Comparison of ENCODE assay signal across 8 cellular contexts in genomic region chr17:37609170-37610040, GRCh38. TPM values are rescaled to one million over a fixed set of nuclear protein-coding genes. Genes with fewer than 3 reads are reported as not detected.
A peak's percentile ranks its signal among the peaks of the same experiment; 100 is the strongest.
DNase-seq lines count a peak whose midpoint lies in the region; ATAC-seq and TF ChIP-seq lines count a peak whose summit lies in the region.

A gene with protein sequence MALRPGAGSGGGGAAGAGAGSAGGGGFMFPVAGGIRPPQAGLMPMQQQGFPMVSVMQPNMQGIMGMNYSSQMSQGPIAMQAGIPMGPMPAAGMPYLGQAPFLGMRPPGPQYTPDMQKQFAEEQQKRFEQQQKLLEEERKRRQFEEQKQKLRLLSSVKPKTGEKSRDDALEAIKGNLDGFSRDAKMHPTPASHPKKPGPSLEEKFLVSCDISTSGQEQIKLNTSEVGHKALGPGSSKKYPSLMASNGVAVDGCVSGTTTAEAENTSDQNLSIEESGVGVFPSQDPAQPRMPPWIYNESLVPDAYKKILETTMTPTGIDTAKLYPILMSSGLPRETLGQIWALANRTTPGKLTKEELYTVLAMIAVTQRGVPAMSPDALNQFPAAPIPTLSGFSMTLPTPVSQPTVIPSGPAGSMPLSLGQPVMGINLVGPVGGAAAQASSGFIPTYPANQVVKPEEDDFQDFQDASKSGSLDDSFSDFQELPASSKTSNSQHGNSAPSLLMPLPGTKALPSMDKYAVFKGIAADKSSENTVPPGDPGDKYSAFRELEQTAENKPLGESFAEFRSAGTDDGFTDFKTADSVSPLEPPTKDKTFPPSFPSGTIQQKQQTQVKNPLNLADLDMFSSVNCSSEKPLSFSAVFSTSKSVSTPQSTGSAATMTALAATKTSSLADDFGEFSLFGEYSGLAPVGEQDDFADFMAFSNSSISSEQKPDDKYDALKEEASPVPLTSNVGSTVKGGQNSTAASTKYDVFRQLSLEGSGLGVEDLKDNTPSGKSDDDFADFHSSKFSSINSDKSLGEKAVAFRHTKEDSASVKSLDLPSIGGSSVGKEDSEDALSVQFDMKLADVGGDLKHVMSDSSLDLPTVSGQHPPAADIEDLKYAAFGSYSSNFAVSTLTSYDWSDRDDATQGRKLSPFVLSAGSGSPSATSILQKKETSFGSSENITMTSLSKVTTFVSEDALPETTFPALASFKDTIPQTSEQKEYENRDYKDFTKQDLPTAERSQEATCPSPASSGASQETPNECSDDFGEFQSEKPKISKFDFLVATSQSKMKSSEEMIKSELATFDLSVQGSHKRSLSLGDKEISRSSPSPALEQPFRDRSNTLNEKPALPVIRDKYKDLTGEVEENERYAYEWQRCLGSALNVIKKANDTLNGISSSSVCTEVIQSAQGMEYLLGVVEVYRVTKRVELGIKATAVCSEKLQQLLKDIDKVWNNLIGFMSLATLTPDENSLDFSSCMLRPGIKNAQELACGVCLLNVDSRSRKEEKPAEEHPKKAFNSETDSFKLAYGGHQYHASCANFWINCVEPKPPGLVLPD (N-terminal part only) (minus strand): TSS chr17:37609418. CDS start chr17:37609355, 63 bp downstream.

- peak; percentile 69 for TF ChIP-seq CTCF in CD4-positive, alpha-beta T cell (IDR thresholded peaks at IDR 0.05)
- peak; percentile 50 for TF ChIP-seq CTCF in lower lobe of right lung (IDR thresholded peaks at IDR 0.05)

- DNase-seq in CD4-positive, alpha-beta T cell = peak; percentile 86 to 98 (median 92)
- DNase-seq in HK-2 (ENCODE audit: unreplicated experiment) = peak; percentile 97
- DNase-seq in NCI-H82 treated with DMSO at 0.1 percent for 48 hours (lab: John Stamatoyannopoulos, UW; ENCODE audit: unreplicated experiment) = peak; percentile 82
- peak; percentile 95 for DNase-seq in activated CD4-positive, alpha-beta memory T cell treated with anti-CD3 and anti-CD28 coated beads, Interleukin-2, amount 10 ng/mL, durations not matched to agents 7 days and 5 days
- DNase-seq in ecto neural progenitor cell (ENCODE audit: low spot score) = peak; percentile 100
- DNase-seq in lower lobe of right lung = peak; percentile 96
- DNase-seq in stimulated activated CD4-positive, alpha-beta T cell treated with anti-CD3 and anti-CD28 coated beads, TNF-alpha, amount 100 ng/mL, for 24 hours (ENCODE audit: low read depth in 3 of 3) = peak; percentile 86 to 91 (median 90)

- no peaks in the 10 kb centered on the region for H3K27me3 ChIP-seq in CD4-positive, alpha-beta T cell (ENCODE audit: control insufficient read depth, insufficient read depth, low read length)
- no peaks in the 10 kb centered on the region for H3K27me3 ChIP-seq in lower lobe of right lung (ENCODE audit: low read depth)

- H3K4me1 Mint-ChIP-seq in CD4-positive, alpha-beta T cell (ENCODE audit: low read depth) = peaks cover 48% of the 10 kb centered on the region
- peaks cover 38% of the 10 kb centered on the region for H3K4me1 Mint-ChIP-seq in activated CD4-positive, alpha-beta memory T cell treated with anti-CD3 and anti-CD28 coated beads, Interleukin-2, amount 10 ng/mL, durations not matched to agents 7 days and 5 days

- H3K4me1 ChIP-seq in lower lobe of right lung = peaks cover 34% of the 10 kb centered on the region

- POLR2A ChIA-PET in CD4-positive, alpha-beta T cell (lab: Charles Lee) = interaction anchor here (0.6 to 2.6 kb wide), 16 partner anchors 9 to 196 kb away, joined by 3 to 10 read pairs (median 4); partner anchors contain the start of genes DDX52 and DUSP14
- POLR2A ChIA-PET in activated CD4-positive, alpha-beta memory T cell treated with anti-CD3 and anti-CD28 coated beads, Interleukin-2, amount 10 ng/mL, durations not matched to agents 7 days and 5 days (lab: Charles Lee) = interaction anchor here (0.6 to 2.1 kb wide), 16 partner anchors 9 to 1852 kb away, joined by 3 to 11 read pairs (median 4); partner anchors contain the start of genes CDK12, DDX52 and TADA2A

- H3K27me3 Mint-ChIP-seq in CD4-positive, alpha-beta T cell = no peaks in the 10 kb centered on the region
- H3K27me3 Mint-ChIP-seq in activated CD4-positive, alpha-beta memory T cell treated with anti-CD3 and anti-CD28 coated beads, Interleukin-2, amount 10 ng/mL, durations not matched to agents 7 days and 5 days = no peaks in the 10 kb centered on the region

- H3K4me3 Mint-ChIP-seq in CD4-positive, alpha-beta T cell = peak within 1 kb of the TSS; percentile 99
- H3K4me3 Mint-ChIP-seq in activated CD4-positive, alpha-beta memory T cell treated with anti-CD3 and anti-CD28 coated beads, Interleukin-2, amount 10 ng/mL, durations not matched to agents 7 days and 5 days = peak within 1 kb of the TSS; percentile 72

- no peaks in the 10 kb centered on the region for H3K9me3 Mint-ChIP-seq in CD4-positive, alpha-beta T cell
- no peaks in the 10 kb centered on the region for H3K9me3 Mint-ChIP-seq in activated CD4-positive, alpha-beta memory T cell treated with anti-CD3 and anti-CD28 coated beads, Interleukin-2, amount 10 ng/mL, durations not matched to agents 7 days and 5 days

- peak within 1 kb of the TSS; percentile 92 for H3K4me3 ChIP-seq in lower lobe of right lung

- H3K36me3 Mint-ChIP-seq in CD4-positive, alpha-beta T cell (ENCODE audit: low read depth) = peaks cover 50% of the 10 kb centered on the region
- peaks cover 44% of the 10 kb centered on the region for H3K36me3 Mint-ChIP-seq in activated CD4-positive, alpha-beta memory T cell treated with anti-CD3 and anti-CD28 coated beads, Interleukin-2, amount 10 ng/mL, durations not matched to agents 7 days and 5 days (ENCODE audit: low read depth)

- peak within 1 kb of the TSS; percentile 93 for H3K27ac Mint-ChIP-seq in CD4-positive, alpha-beta T cell
- H3K27ac Mint-ChIP-seq in activated CD4-positive, alpha-beta memory T cell treated with anti-CD3 and anti-CD28 coated beads, Interleukin-2, amount 10 ng/mL, durations not matched to agents 7 days and 5 days = peak within 1 kb of the TSS; percentile 90

- intact Hi-C loops in CD4-positive, alpha-beta T cell (cut with DNase I, micrococcal nuclease) = loop anchor here in 1 of 2 experiments (2.0 to 10.0 kb wide), 4 partner anchors 33 to 195 kb away; partner anchors contain the start of genes DDX52 and DUSP14
- intact Hi-C loops in lower lobe of right lung (cut with DNase I) = no loop called here

- peak within 1 kb of the TSS; percentile 92 for H3K27ac ChIP-seq in CD4-positive, alpha-beta T cell (ENCODE audit: low read depth, low read length)
- peak within 1 kb of the TSS; percentile 94 for H3K27ac ChIP-seq in lower lobe of right lung

- peak; percentile 78 for ATAC-seq in CD4-positive, alpha-beta T cell (ENCODE audit: poor library complexity)
- ATAC-seq in GM19452 (IDR thresholded peaks at IDR 0.05; ENCODE audit: unreplicated experiment) = peak; percentile 80
- peak; percentile 99 to 100 for ATAC-seq in lower lobe of right lung

- H3K36me3 ChIP-seq in lower lobe of right lung = peaks cover 19% of the 10 kb centered on the region

- H3K9me3 ChIP-seq in CD4-positive, alpha-beta T cell (ENCODE audit: control insufficient read depth, low read length) = no peaks in the 10 kb centered on the region
- H3K9me3 ChIP-seq in lower lobe of right lung = no peaks in the 10 kb centered on the region

- CTCF ChIA-PET in CD4-positive, alpha-beta T cell (lab: Charles Lee) = interaction anchor here (0.8 to 3.1 kb wide), 16 partner anchors 9 to 121 kb away, joined by 3 to 19 read pairs (median 4); no protein-coding TSS in a partner anchor
- CTCF ChIA-PET in activated CD4-positive, alpha-beta memory T cell treated with anti-CD3 and anti-CD28 coated beads, Interleukin-2, amount 10 ng/mL, durations not matched to agents 7 days and 5 days (lab: Charles Lee) = interaction anchor here (0.5 to 1.9 kb wide), 12 partner anchors 9 to 284 kb away, joined by 3 to 6 read pairs (median 4); no protein-coding TSS in a partner anchor

RNA-seq across cellular contexts. Expression of the gene that starts here (rescaled TPM):
- total RNA-seq in CD4-positive, alpha-beta T cell = 10 to 100 TPM; 40.0 to 45.8 TPM
- total RNA-seq in activated CD4-positive, alpha-beta memory T cell treated with anti-CD3 and anti-CD28 coated beads, Interleukin-2, amount 10 ng/mL, durations not matched to agents 7 days and 5 days = 100 to 1,000 TPM; 106 to 113 TPM
- 39.7 TPM for total RNA-seq in lower lobe of right lung

Comparison
In these comparisons a context has a peak if more than half of its experiments do, and no peak if none do; other contexts are left out.
1. Peak in every context shown above with its lines: DNase-seq, ATAC-seq, H3K4me3 ChIP-seq and H3K27ac ChIP-seq.